Comparison of ENCODE assay signal across 11 cellular contexts in genomic region chr12:69553626-69554248, GRCh38. TPM values are rescaled to one million over a fixed set of nuclear protein-coding genes. Genes with fewer than 3 reads are reported as not detected.
A peak's percentile ranks its signal among the peaks of the same experiment; 100 is the strongest.
DNase-seq lines count a peak whose midpoint lies in the region; ATAC-seq and TF ChIP-seq lines count a peak whose summit lies in the region.
"Had no signal": no experiment of that assay in that cellular context is flagged by ENCODE, and none has a peak within 500 bp of the region (broad histone marks: within the 10 kb centered on the region; RNA-seq: fewer than 3 reads in every experiment).

No MANE protein-coding gene starts in this region.

- no peak overlapping the region for H3K4me3 ChIP-seq in transverse colon
- H3K4me3 ChIP-seq in spleen = no peak overlapping the region
- no peak overlapping the region for H3K4me3 ChIP-seq in CD8-positive, alpha-beta T cell (ENCODE audit: low read depth, low read length)

- H3K27ac ChIP-seq in transverse colon (no peak overlapping the region), spleen (no peak overlapping the region)
- no peak overlapping the region for H3K27ac ChIP-seq in CD8-positive, alpha-beta T cell (ENCODE audit: low read depth, low read length)

- peaks cover 4% of the 10 kb centered on the region for H3K4me1 Mint-ChIP-seq in CD8-positive, alpha-beta T cell (ENCODE audit: low read depth)

- no peak overlapping the region for H3K27ac Mint-ChIP-seq in CD8-positive, alpha-beta T cell

- CTCF ChIA-PET in CD8-positive, alpha-beta T cell (lab: Charles Lee) = interaction anchor here (1.2 kb wide), 1 partner anchor 12 kb away, joined by 3 read pairs; no protein-coding TSS in a partner anchor

- H3K4me1 ChIP-seq in transverse colon = peaks cover 0 to 3% (median 0%) of the 10 kb centered on the region in 4 donors
- no peaks in the 10 kb centered on the region for H3K4me1 ChIP-seq in spleen
- H3K4me1 ChIP-seq in CD8-positive, alpha-beta T cell (ENCODE audit: insufficient read depth, low read length) = no peaks in the 10 kb centered on the region

- in situ Hi-C loops in transverse colon (cut with MboI; ENCODE audit: low pct_ligation_motif_present in 1 of 4, low pct_unique_long_range_greater_than_20kb in 1 of 4, low sequenced_read_pairs in 3 of 4) = loop anchor here in 2 of 4 donors (25.0 kb wide), 2 partner anchors 191 to 266 kb away; partner anchors contain the start of gene YEATS4 (in 1 of the 2)

- TF ChIP-seq CTCF in transverse colon (IDR thresholded peaks at IDR 0.05) (no peak), spleen (IDR thresholded peaks at IDR 0.05 in 8 of 11, conservative IDR thresholded peaks at IDR 0.05 in 3 of 11) (no peak)
- no peak for TF ChIP-seq CTCF in CD8-positive, alpha-beta T cell (IDR thresholded peaks at IDR 0.05)

- H3K36me3 ChIP-seq in transverse colon (no peaks in the 10 kb centered on the region), spleen (no peaks in the 10 kb centered on the region)
- no peaks in the 10 kb centered on the region for H3K36me3 ChIP-seq in CD8-positive, alpha-beta T cell (ENCODE audit: insufficient read depth, low read length)

- no peaks in the 10 kb centered on the region for H3K9me3 Mint-ChIP-seq in CD8-positive, alpha-beta T cell

- WGBS in transverse colon (ENCODE audit: low coverage in 1 of 2), 2 donors = 63% methylated on average over 2 of the region's 2 CpGs
- WGBS in spleen, 5 donors = 59 to 78% (median 75%) methylated on average over 2 of the region's 2 CpGs

- no peak for ATAC-seq in HG02938 (IDR thresholded peaks at IDR 0.05; ENCODE audit: unreplicated experiment)
- ATAC-seq in CD8-positive, alpha-beta T cell = no peak

- TF ChIP-seq EP300 in transverse colon (IDR thresholded peaks at IDR 0.05; ENCODE audit: low read depth) = no peak

- no peaks in the 10 kb centered on the region for H3K27me3 Mint-ChIP-seq in CD8-positive, alpha-beta T cell (ENCODE audit: low read depth)

- no peaks in the 10 kb centered on the region for H3K27me3 ChIP-seq in transverse colon
- no peaks in the 10 kb centered on the region for H3K27me3 ChIP-seq in spleen (replicated peaks in 1 of 7)
- no peaks in the 10 kb centered on the region for H3K27me3 ChIP-seq in CD8-positive, alpha-beta T cell (ENCODE audit: insufficient read depth, low read length)

- DNase-seq in GM03348 (ENCODE audit: low spot score) = peak; percentile 10
- DNase-seq in NCI-H2227 (lab: John Stamatoyannopoulos, UW; ENCODE audit: unreplicated experiment) = peak; percentile 53
- DNase-seq in cerebellar cortex (ENCODE audit: low spot score) = peak; percentile 61
- peak; percentile 18 for DNase-seq in mucosa of gallbladder (ENCODE audit: low spot score)
- no peak for DNase-seq in transverse colon
- no peak for DNase-seq in spleen
- DNase-seq in CD8-positive, alpha-beta T cell = no peak
- DNase-seq: activated CD4-positive, alpha-beta T cell treated with anti-CD3 and anti-CD28 coated beads, Interleukin-2, amount 50 U/mL, for 4 hours; stimulated activated CD4-positive, alpha-beta T cell treated with anti-CD3 and anti-CD28 coated beads, Interleukin-15, amount 100 ng/mL, for 24 hours had no signal

- no peak overlapping the region for H3K4me3 Mint-ChIP-seq in CD8-positive, alpha-beta T cell

- peaks cover 8% of the 10 kb centered on the region for H3K36me3 Mint-ChIP-seq in CD8-positive, alpha-beta T cell

- TF ChIP-seq POLR2A in transverse colon (IDR thresholded peaks at IDR 0.05) = no peak
- TF ChIP-seq POLR2A in spleen (IDR thresholded peaks at IDR 0.05) = no peak

- intact Hi-C loops in transverse colon (cut with DNase I; ENCODE audit: low total_unique reads) = no loop called here
- intact Hi-C loops in spleen (cut with DNase I; ENCODE audit: low total_unique reads) = no loop called here
- intact Hi-C loops in CD8-positive, alpha-beta T cell (cut with DNase I, micrococcal nuclease) = no loop called here

- H3K9me3 ChIP-seq in transverse colon (no peaks in the 10 kb centered on the region), spleen (no peaks in the 10 kb centered on the region)
- no peaks in the 10 kb centered on the region for H3K9me3 ChIP-seq in CD8-positive, alpha-beta T cell (ENCODE audit: low read length)

- POLR2A ChIA-PET in CD8-positive, alpha-beta T cell (lab: Charles Lee) = no interaction called here

RNA-seq across cellular contexts. Expression of gene CCT2, which starts 31.5 kb away (rescaled TPM):
- 86.5 TPM for total RNA-seq in mucosa of gallbladder
- total RNA-seq in transverse colon = 10 to 100 TPM; 25.4 to 92.7 (median 46.9) TPM
- total RNA-seq in spleen = 100 to 1,000 TPM in 1 of 7 donors, 10 to 100 TPM in 6; 80.5 to 120 (median 89.0) TPM
- 100 to 1,000 TPM in 2 of 3 donors, 10 to 100 TPM in 1; 91.6 to 104 (median 103) TPM for polyA plus RNA-seq in spleen
- total RNA-seq in CD8-positive, alpha-beta T cell = 100 to 1,000 TPM; 211 to 220 TPM

RNA-seq across cellular contexts. Expression of gene LRRC10, which starts 57.0 kb away (rescaled TPM):
- total RNA-seq in mucosa of gallbladder (not detected), transverse colon (not detected), spleen (not detected)
- polyA plus RNA-seq in spleen = not detected
- not detected for total RNA-seq in CD8-positive, alpha-beta T cell
- total RNA-seq: glomerular endothelial cell had no signal

Comparison
In these comparisons a context has a peak if more than half of its experiments do, and no peak if none do; other contexts are left out.
1. DNase-seq: peak in GM03348 (single experiment), NCI-H2227 (single experiment), cerebellar cortex (single experiment) and mucosa of gallbladder (single experiment); none in transverse colon (single experiment), spleen (single experiment) and CD8-positive, alpha-beta T cell (0 of 7).